Comparison of ENCODE assay signal across 19 cellular contexts in the genomic region with DNA sequence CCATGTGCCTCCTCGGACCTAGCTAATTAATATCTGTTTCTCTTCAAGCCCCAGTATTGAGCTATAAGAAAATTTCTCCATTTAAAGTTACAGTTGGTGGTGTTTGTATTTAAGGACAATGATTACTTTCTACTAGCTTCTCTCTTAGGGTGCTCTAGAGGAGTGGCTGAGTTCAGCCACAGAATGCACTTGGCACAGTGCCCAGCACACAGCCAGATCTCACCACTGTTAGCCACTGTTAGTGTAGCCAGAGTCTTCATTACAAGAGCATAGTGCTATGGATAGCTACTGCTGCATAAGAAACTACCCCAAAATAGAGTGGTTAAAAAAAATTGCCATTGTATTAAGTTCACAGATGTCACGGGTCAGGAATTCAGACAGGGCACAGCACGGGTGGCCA.
DNase-seq lines count a peak whose midpoint lies in the region; ATAC-seq and TF ChIP-seq lines count a peak whose summit lies in the region.
"Had no signal": no experiment of that assay in that cellular context is flagged by ENCODE, and none has a peak within 500 bp of the region (broad histone marks: within the 10 kb centered on the region; RNA-seq: fewer than 3 reads in every experiment).

No MANE protein-coding gene starts in this region.

- no peaks in the 10 kb centered on the region for H3K36me3 Mint-ChIP-seq in nephron (ENCODE audit: low read depth)
- H3K36me3 Mint-ChIP-seq: CD4-positive, alpha-beta memory T cell had no signal

- peak overlapping the region; percentile 55 for H3K27ac ChIP-seq in angular gyrus (ENCODE audit: low read depth, low read length)
- H3K27ac ChIP-seq: 22Rv1; BLaER1 treated with 17β-estradiol and CSF1 and Interleukin-3, amounts not matched to agents 10 nM and 100 nM had no signal

- H3K9me3 Mint-ChIP-seq in nephron = peaks cover 25% of the 10 kb centered on the region

- intact Hi-C loops in left colon (cut with DNase I, micrococcal nuclease) = no loop called here

- no peak for ATAC-seq in esophagus mucosa
- ATAC-seq in left colon = no peak
- no peak for ATAC-seq in HG02759 (IDR thresholded peaks at IDR 0.05; ENCODE audit: unreplicated experiment)
- ATAC-seq: HCT116, SK-N-SH treated with all-trans-retinoic acid at 6 μM for 48 hours had no signal

- peak; percentile 18 for DNase-seq in DMS 273 (lab: John Stamatoyannopoulos, UW; ENCODE audit: unreplicated experiment)
- no peak for DNase-seq in DMS 273 treated with DMSO at 0.1 percent for 48 hours (lab: John Stamatoyannopoulos, UW)
- peak; percentile 9 for DNase-seq in EH (ENCODE audit: low read depth)
- no peak for DNase-seq in left colon
- DNase-seq: CD4-positive, alpha-beta memory T cell; GDM1; KBM-7; NCI-H1105; NCI-H2029 treated with DMSO at 0.1 percent for 48 hours; NCI-H524 treated with DMSO at 0.1 percent for 48 hours; NK-92 treated with Interleukin-12 subunit alpha and Interleukin-12 subunit beta, amount 100 ng/mL, for 24 hours had no signal

- peak overlapping the region in 2 of 3 experiments; percentile 94 to 95 for H3K27ac Mint-ChIP-seq in nephron
- H3K27ac Mint-ChIP-seq: CD4-positive, alpha-beta memory T cell had no signal

- TF ChIP-seq CTCF in nephron (IDR thresholded peaks at IDR 0.05; ENCODE audit: unreplicated experiment in 3 of 3) = no peak

- no peak overlapping the region for H3K4me3 Mint-ChIP-seq in nephron
- H3K4me3 Mint-ChIP-seq: CD4-positive, alpha-beta memory T cell had no signal

- H3K4me1 Mint-ChIP-seq in nephron = peaks cover 37% of the 10 kb centered on the region
- H3K4me1 Mint-ChIP-seq: CD4-positive, alpha-beta memory T cell had no signal

- no peaks in the 10 kb centered on the region for H3K27me3 Mint-ChIP-seq in nephron (ENCODE audit: low read depth)

Comparison
In these comparisons a context has a peak if more than half of its experiments do, and no peak if none do; other contexts are left out.
1. DNase-seq: peak in DMS 273 (single experiment) and EH (single experiment); none in DMS 273 treated with DMSO at 0.1 percent for 48 hours (single experiment) and left colon (0 of 2).